In genomic region chr16:51407921-51408320, GRCh38 we compare ENCODE assay signal across 1 cellular context.
TF ChIP-seq lines count a peak whose summit lies in the region.

No MANE protein-coding gene starts in this region.

TF ChIP-seq in GM23338, 12 proteins besides CTCF, POLR2A, EP300 and RAD21 (continued from another document):
- TF ChIP-seq, protein P1, sequence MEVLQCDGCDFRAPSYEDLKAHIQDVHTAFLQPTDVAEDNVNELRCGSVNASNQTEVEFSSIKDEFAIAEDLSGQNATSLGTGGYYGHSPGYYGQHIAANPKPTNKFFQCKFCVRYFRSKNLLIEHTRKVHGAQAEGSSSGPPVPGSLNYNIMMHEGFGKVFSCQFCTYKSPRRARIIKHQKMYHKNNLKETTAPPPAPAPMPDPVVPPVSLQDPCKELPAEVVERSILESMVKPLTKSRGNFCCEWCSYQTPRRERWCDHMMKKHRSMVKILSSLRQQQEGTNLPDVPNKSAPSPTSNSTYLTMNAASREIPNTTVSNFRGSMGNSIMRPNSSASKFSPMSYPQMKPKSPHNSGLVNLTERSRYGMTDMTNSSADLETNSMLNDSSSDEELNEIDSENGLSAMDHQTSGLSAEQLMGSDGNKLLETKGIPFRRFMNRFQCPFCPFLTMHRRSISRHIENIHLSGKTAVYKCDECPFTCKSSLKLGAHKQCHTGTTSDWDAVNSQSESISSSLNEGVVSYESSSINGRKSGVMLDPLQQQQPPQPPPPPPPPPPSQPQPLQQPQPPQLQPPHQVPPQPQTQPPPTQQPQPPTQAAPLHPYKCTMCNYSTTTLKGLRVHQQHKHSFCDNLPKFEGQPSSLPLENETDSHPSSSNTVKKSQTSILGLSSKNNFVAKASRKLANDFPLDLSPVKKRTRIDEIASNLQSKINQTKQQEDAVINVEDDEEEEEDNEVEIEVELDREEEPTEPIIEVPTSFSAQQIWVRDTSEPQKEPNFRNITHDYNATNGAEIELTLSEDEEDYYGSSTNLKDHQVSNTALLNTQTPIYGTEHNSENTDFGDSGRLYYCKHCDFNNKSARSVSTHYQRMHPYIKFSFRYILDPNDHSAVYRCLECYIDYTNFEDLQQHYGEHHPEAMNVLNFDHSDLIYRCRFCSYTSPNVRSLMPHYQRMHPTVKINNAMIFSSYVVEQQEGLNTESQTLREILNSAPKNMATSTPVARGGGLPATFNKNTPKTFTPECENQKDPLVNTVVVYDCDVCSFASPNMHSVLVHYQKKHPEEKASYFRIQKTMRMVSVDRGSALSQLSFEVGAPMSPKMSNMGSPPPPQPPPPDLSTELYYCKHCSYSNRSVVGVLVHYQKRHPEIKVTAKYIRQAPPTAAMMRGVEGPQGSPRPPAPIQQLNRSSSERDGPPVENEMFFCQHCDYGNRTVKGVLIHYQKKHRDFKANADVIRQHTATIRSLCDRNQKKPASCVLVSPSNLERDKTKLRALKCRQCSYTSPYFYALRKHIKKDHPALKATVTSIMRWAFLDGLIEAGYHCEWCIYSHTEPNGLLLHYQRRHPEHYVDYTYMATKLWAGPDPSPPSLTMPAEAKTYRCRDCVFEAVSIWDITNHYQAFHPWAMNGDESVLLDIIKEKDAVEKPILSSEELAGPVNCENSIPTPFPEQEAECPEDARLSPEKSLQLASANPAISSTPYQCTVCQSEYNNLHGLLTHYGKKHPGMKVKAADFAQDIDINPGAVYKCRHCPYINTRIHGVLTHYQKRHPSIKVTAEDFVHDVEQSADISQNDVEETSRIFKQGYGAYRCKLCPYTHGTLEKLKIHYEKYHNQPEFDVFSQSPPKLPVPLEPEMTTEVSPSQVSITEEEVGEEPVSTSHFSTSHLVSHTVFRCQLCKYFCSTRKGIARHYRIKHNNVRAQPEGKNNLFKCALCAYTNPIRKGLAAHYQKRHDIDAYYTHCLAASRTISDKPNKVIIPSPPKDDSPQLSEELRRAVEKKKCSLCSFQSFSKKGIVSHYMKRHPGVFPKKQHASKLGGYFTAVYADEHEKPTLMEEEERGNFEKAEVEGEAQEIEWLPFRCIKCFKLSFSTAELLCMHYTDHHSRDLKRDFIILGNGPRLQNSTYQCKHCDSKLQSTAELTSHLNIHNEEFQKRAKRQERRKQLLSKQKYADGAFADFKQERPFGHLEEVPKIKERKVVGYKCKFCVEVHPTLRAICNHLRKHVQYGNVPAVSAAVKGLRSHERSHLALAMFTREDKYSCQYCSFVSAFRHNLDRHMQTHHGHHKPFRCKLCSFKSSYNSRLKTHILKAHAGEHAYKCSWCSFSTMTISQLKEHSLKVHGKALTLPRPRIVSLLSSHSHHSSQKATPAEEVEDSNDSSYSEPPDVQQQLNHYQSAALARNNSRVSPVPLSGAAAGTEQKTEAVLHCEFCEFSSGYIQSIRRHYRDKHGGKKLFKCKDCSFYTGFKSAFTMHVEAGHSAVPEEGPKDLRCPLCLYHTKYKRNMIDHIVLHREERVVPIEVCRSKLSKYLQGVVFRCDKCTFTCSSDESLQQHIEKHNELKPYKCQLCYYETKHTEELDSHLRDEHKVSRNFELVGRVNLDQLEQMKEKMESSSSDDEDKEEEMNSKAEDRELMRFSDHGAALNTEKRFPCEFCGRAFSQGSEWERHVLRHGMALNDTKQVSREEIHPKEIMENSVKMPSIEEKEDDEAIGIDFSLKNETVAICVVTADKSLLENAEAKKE (CRISPR knock-in tag; IDR thresholded peaks at IDR 0.05): no peak
